In the genomic region with DNA sequence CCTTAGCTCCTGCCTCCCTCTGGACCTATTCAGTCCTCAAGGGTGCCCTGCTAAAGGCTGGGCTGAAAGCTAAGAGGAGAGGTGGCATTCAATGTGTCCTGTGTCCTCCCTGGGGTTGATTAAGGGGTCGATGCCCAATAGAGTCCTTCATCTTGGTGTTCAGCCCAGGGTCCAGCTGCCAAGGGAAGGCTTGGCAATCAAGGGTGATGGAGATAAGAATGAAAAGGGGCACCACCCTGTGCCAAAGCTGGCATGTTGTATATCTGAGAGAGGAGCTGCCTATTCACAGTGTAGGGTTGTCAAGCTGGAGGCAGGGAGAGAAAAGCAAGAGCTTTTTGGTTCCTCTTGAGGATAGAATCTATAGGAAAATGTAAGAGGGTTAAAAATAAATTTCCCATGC, we compare ENCODE assay signal across 18 cellular contexts. TPM values are rescaled to one million over a fixed set of nuclear protein-coding genes. Genes with fewer than 3 reads are reported as not detected.
"Had no signal": no experiment of that assay in that cellular context is flagged by ENCODE, and none has a peak within 500 bp of the region (broad histone marks: within the 10 kb centered on the region; RNA-seq: fewer than 3 reads in every experiment).

No MANE protein-coding gene starts in this region.

- H3K27me3 Mint-ChIP-seq: activated CD4-positive, alpha-beta T cell treated with anti-CD3 and anti-CD28 coated beads, Interleukin-2, amount 10 ng/mL, durations not matched to agents 7 days and 5 days; activated T-cell treated with anti-CD3 and anti-CD28 coated beads, Interleukin-2, amount 50 U/mL, for 24 hours; brain; stimulated activated naive B cell treated with anti-CD40 and anti-IgM and Interleukin-4, amounts not matched to agents 10 μg/mL and 1 μg/mL and 100 μg/mL, for 72 hours; T-cell had no signal

- H3K4me3 ChIP-seq: coronary artery, left lung, spleen had no signal

- H3K9me3 Mint-ChIP-seq: activated CD4-positive, alpha-beta T cell treated with anti-CD3 and anti-CD28 coated beads, Interleukin-2, amount 10 ng/mL, durations not matched to agents 7 days and 5 days; activated naive CD4-positive, alpha-beta T cell treated with anti-CD3 and anti-CD28 coated beads for 36 hours; activated T-cell treated with anti-CD3 and anti-CD28 coated beads, Interleukin-2, amount 50 U/mL, for 24 hours; brain; stimulated activated naive B cell treated with anti-CD40 and anti-IgM and Interleukin-4, amounts not matched to agents 10 μg/mL and 1 μg/mL and 100 μg/mL, for 72 hours; T-cell had no signal

- DNase-seq: activated CD4-positive, alpha-beta T cell treated with anti-CD3 and anti-CD28 coated beads, Interleukin-2, amount 10 ng/mL, durations not matched to agents 7 days and 5 days; activated CD8-positive, alpha-beta T cell treated with anti-CD3 and anti-CD28 coated beads, Interleukin-2, amount 10 ng/mL, durations not matched to agents 7 days and 5 days; activated naive CD4-positive, alpha-beta T cell treated with anti-CD3 and anti-CD28 coated beads for 36 hours; activated T-cell treated with anti-CD3 and anti-CD28 coated beads, Interleukin-2, amount 50 U/mL, for 24 hours; kidney; left lung; spleen; stimulated activated CD4-positive, alpha-beta T cell treated with anti-CD3 and anti-CD28 coated beads, Interleukin-4, amount 100 ng/mL, for 4 hours; stimulated activated naive B cell treated with anti-CD40 and anti-IgM and Interleukin-4, amounts not matched to agents 10 μg/mL and 1 μg/mL and 100 μg/mL, for 72 hours; T-cell had no signal

- H3K4me1 ChIP-seq: left lung, spleen had no signal

- ATAC-seq: activated CD4-positive, CD25-positive, alpha-beta regulatory T cell treated with anti-CD3 and anti-CD28 coated beads, Interleukin-2, amount 50 U/mL, for 24 hours; activated CD8-positive, alpha-beta T cell treated with anti-CD3 and anti-CD28 coated beads, Interleukin-2, amount 10 ng/mL, durations not matched to agents 7 days and 5 days; stimulated activated naive B cell treated with anti-CD40 and anti-IgM and Interleukin-4, amounts not matched to agents 10 μg/mL and 1 μg/mL and 100 μg/mL, for 72 hours; T-cell had no signal

- H3K9me3 ChIP-seq: left lung, spleen had no signal

- H3K27me3 ChIP-seq: left lung, spleen had no signal

- H3K27ac Mint-ChIP-seq: activated CD8-positive, alpha-beta T cell treated with anti-CD3 and anti-CD28 coated beads, Interleukin-2, amount 10 ng/mL, durations not matched to agents 7 days and 5 days; activated naive CD4-positive, alpha-beta T cell treated with anti-CD3 and anti-CD28 coated beads for 36 hours; activated T-cell treated with anti-CD3 and anti-CD28 coated beads, Interleukin-2, amount 50 U/mL, for 24 hours; stimulated activated naive B cell treated with anti-CD40 and anti-IgM and Interleukin-4, amounts not matched to agents 10 μg/mL and 1 μg/mL and 100 μg/mL, for 72 hours; T-cell had no signal

- H3K27ac ChIP-seq: coronary artery, left lung, spleen had no signal

- H3K4me1 Mint-ChIP-seq: activated CD4-positive, alpha-beta T cell treated with anti-CD3 and anti-CD28 coated beads, Interleukin-2, amount 10 ng/mL, durations not matched to agents 7 days and 5 days; brain; stimulated activated naive B cell treated with anti-CD40 and anti-IgM and Interleukin-4, amounts not matched to agents 10 μg/mL and 1 μg/mL and 100 μg/mL, for 72 hours; T-cell had no signal

- H3K4me3 Mint-ChIP-seq: activated CD4-positive, alpha-beta T cell treated with anti-CD3 and anti-CD28 coated beads, Interleukin-2, amount 10 ng/mL, durations not matched to agents 7 days and 5 days; activated CD8-positive, alpha-beta T cell treated with anti-CD3 and anti-CD28 coated beads, Interleukin-2, amount 10 ng/mL, durations not matched to agents 7 days and 5 days; activated naive CD4-positive, alpha-beta T cell treated with anti-CD3 and anti-CD28 coated beads for 36 hours; activated T-cell treated with anti-CD3 and anti-CD28 coated beads, Interleukin-2, amount 50 U/mL, for 24 hours; brain; stimulated activated naive B cell treated with anti-CD40 and anti-IgM and Interleukin-4, amounts not matched to agents 10 μg/mL and 1 μg/mL and 100 μg/mL, for 72 hours; T-cell had no signal

RNA-seq across cellular contexts. Expression of a gene that starts 12.3 kb away (rescaled TPM):
- total RNA-seq: activated CD4-positive, alpha-beta T cell treated with anti-CD3 and anti-CD28 coated beads, Interleukin-2, amount 10 ng/mL, durations not matched to agents 7 days and 5 days; activated CD8-positive, alpha-beta T cell treated with anti-CD3 and anti-CD28 coated beads, Interleukin-2, amount 10 ng/mL, durations not matched to agents 7 days and 5 days; activated naive CD4-positive, alpha-beta T cell treated with anti-CD3 and anti-CD28 coated beads for 36 hours; kidney; left lung; mononuclear cell; osteocyte; pulmonary artery endothelial cell; spleen; T-cell; urinary bladder had no signal
- polyA plus RNA-seq: spleen, thymus, urinary bladder had no signal
